In the genomic region with DNA sequence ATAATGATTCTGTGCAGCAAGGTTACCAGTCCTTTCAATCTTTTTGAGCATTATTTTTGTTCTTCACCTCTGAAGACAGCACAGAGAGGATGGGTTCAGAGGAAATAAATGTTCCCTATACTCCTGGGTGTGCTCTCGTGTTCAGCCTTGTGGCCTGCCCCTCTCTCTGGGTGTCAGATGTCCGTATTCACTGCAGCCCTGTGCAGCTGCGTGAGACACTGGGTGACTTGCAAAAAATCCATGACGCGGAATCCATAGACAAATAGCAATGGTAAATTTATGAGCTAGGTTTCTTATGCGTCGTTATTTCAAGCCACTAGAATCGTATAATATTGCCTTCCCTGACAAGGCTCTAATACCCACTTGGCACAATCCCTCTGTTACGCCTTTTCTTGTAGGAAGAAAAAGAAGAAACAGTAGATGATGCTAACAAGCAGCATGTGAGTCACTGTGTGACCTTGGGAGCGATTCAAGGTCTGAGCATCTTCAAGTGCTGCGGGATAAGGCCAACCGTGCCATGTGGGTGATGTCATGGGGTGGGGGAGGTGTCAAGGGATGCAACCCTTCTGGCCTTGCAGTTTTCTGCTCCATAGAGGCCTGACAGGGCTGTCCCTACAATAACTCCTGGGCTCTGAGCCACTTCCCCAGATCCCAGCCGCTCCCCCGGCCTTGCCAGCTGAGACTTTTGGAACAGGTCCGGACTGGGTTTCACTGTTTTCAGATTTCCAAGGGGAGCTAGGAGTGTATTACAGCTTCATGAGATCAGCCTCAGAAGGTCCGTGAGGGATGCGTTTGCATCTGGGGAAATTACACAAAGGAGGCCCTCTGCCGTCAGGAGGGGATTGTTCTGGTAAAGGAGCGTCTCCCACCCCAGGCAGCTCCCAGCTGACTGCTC, we compare ENCODE assay signal across 9 cellular contexts. TPM values are rescaled to one million over a fixed set of nuclear protein-coding genes. Genes with fewer than 3 reads are reported as not detected.
DNase-seq lines count a peak whose midpoint lies in the region; ATAC-seq, FAIRE-seq and TF ChIP-seq lines count a peak whose summit lies in the region.
"Had no signal": no experiment of that assay in that cellular context is flagged by ENCODE, and none has a peak within 500 bp of the region (broad histone marks: within the 10 kb centered on the region; RNA-seq: fewer than 3 reads in every experiment).

No MANE protein-coding gene starts in this region.

- H2AK5ac ChIP-seq in neuronal stem cell (ENCODE audit: low read depth, low read length): no peak overlapping the region

- TF ChIP-seq POLR2A in GM12892 (IDR thresholded peaks at IDR 0.05; ENCODE audit: low read depth, low read length): no peak

- H3K79me1 ChIP-seq in neuronal stem cell (ENCODE audit: low read depth, low read length): no peaks in the 10 kb centered on the region

- no peak overlapping the region for H3K14ac ChIP-seq in neuronal stem cell (ENCODE audit: low read length)

- H4K91ac ChIP-seq in neuronal stem cell (ENCODE audit: low read depth, low read length, poor library complexity): no peak overlapping the region

- no peak for ATAC-seq in left lobe of liver
- ATAC-seq: activated T-cell treated with anti-CD3 and anti-CD28 coated beads, Interleukin-2, amount 50 U/mL, for 4 hours had no signal

- H2AFZ ChIP-seq in neuronal stem cell (ENCODE audit: low read length): no peak overlapping the region

- H2BK120ac ChIP-seq in neuronal stem cell (ENCODE audit: low read depth, low read length): no peak overlapping the region

- H3K18ac ChIP-seq in neuronal stem cell (ENCODE audit: low read length): peak overlapping the region; percentile 39

- no peak for FAIRE-seq in GM12892 (lab: Jason Lieb, UNC)

- H3K4me3 ChIP-seq in foreskin fibroblast (ENCODE audit: low read depth in 1 of 2, low read length in 2 of 2) (no peak overlapping the region), neuronal stem cell (ENCODE audit: low read length in 2 of 2) (no peak overlapping the region)

- no peak overlapping the region for H2BK15ac ChIP-seq in neuronal stem cell (ENCODE audit: low read length)

- H3K23ac ChIP-seq in neuronal stem cell (ENCODE audit: low read depth, low read length, poor library complexity): no peak overlapping the region

- H3K27ac ChIP-seq in neuronal stem cell (replicated peaks; ENCODE audit: low read length): no peak overlapping the region

- no CpG with 5 or more reads among the region's 19 CpGs for WGBS in neuronal stem cell (ENCODE audit: extremely low coverage in 2 of 2, insufficient read length in 2 of 2, insufficient replicate concordance in 1 of 2), 2 donors

- peaks cover 2 to 3% of the 10 kb centered on the region in 2 donors for H3K4me1 ChIP-seq in neuronal stem cell (ENCODE audit: control insufficient read depth in 2 of 2, insufficient read depth in 1 of 2, low read depth in 1 of 2, low read length in 2 of 2)

- no peak overlapping the region for H3K4ac ChIP-seq in neuronal stem cell (ENCODE audit: low read length)

- no peak overlapping the region for H2BK5ac ChIP-seq in neuronal stem cell (ENCODE audit: low read length)

- no peaks in the 10 kb centered on the region for H3K9me3 ChIP-seq in neuronal stem cell (replicated peaks in 1 of 2; ENCODE audit: control insufficient read depth in 2 of 2, insufficient read depth in 1 of 2, low read depth in 1 of 2, low read length in 2 of 2)

- TF ChIP-seq CTCF in foreskin fibroblast (IDR thresholded peaks at IDR 0.05; ENCODE audit: low read depth, low read length) (no peak), GM13977 (IDR thresholded peaks at IDR 0.05; ENCODE audit: extremely low read depth, insufficient read depth, missing control alignments) (no peak)

- peaks cover 0 to 6% (median 0%) of the 10 kb centered on the region in 3 experiments for H3K27me3 ChIP-seq in neuronal stem cell (ENCODE audit: control insufficient read depth in 3 of 3, insufficient read depth in 3 of 3, low read depth in 1 of 3, low read length in 3 of 3)

- in situ Hi-C loops in GM13977 (cut with MboI; ENCODE audit: low pct_unique_long_range_greater_than_20kb, low sequenced_read_pairs, unreplicated experiment): no loop called here

- H2BK12ac ChIP-seq in neuronal stem cell (ENCODE audit: low read length): no peak overlapping the region

- no peaks in the 10 kb centered on the region for H3K36me3 ChIP-seq in neuronal stem cell (replicated peaks in 1 of 2; ENCODE audit: control insufficient read depth in 2 of 2, insufficient read depth in 2 of 2, low read length in 2 of 2)

- no peak overlapping the region for H4K8ac ChIP-seq in neuronal stem cell (ENCODE audit: low read depth, low read length)

- no peak overlapping the region for H3K4me2 ChIP-seq in neuronal stem cell (ENCODE audit: insufficient read depth, low read length, poor library complexity, severe bottlenecking)

- H3K9ac ChIP-seq in neuronal stem cell (ENCODE audit: low read depth, low read length, poor library complexity): no peak overlapping the region

- DNase-seq in AG08395 (ENCODE audit: low spot score): peak; percentile 85
- peak; percentile 80 to 87 for DNase-seq in SHP77 (lab: John Stamatoyannopoulos, UW)
- DNase-seq in foreskin fibroblast: peak; percentile 95
- no peak for DNase-seq in neuronal stem cell (ENCODE audit: low spot score)
- DNase-seq in GM13977 (ENCODE audit: low spot score): no peak
- DNase-seq in GDM1 (lab: John Stamatoyannopoulos, UW): no peak
- no peak for DNase-seq in GM12892 (ENCODE audit: insufficient read length)
- no peak for DNase-seq in left lobe of liver (ENCODE audit: low spot score)
- DNase-seq: activated T-cell treated with anti-CD3 and anti-CD28 coated beads, Interleukin-2, amount 50 U/mL, for 4 hours had no signal

RNA-seq across cellular contexts. Expression of a gene that starts 47.6 kb away (rescaled TPM):
- 21.8 TPM for polyA plus RNA-seq in neuronal stem cell (2013, experiment 1 of 2)
- 21.6 TPM for polyA plus RNA-seq in neuronal stem cell (2013, experiment 2 of 2)
- not detected for polyA plus RNA-seq in GM12892 (2012; ENCODE audit: missing spikeins)
- total RNA-seq in left lobe of liver: 5.2 TPM

Comparison
In these comparisons a context has a peak if more than half of its experiments do, and no peak if none do; other contexts are left out.
1. DNase-seq: peak in AG08395 (single experiment), SHP77 (2 of 2) and foreskin fibroblast (2 of 2); none in neuronal stem cell (single experiment), GM13977 (single experiment), GDM1 (single experiment), GM12892 (single experiment) and left lobe of liver (single experiment).